ENCODE assay signal across 21 cellular contexts in genomic region chr11:71539017-71539416, GRCh38. TPM values are rescaled to one million over a fixed set of nuclear protein-coding genes. Genes with fewer than 3 reads are reported as not detected.
DNase-seq lines count a peak whose midpoint lies in the region; ATAC-seq, FAIRE-seq and TF ChIP-seq lines count a peak whose summit lies in the region.
"Had no signal": no experiment of that assay in that cellular context is flagged by ENCODE, and none has a peak within 500 bp of the region (broad histone marks: within the 10 kb centered on the region; RNA-seq: fewer than 3 reads in every experiment).

No MANE protein-coding gene starts in this region.

- no peak overlapping the region for H2AFZ ChIP-seq in astrocyte (ENCODE audit: low read depth, low read length)

- H3K36me3 Mint-ChIP-seq in astrocyte (ENCODE audit: low read depth, unreplicated experiment) (peaks cover 2% of the 10 kb centered on the region), osteocyte (ENCODE audit: unreplicated experiment) (no peaks in the 10 kb centered on the region)
- H3K36me3 Mint-ChIP-seq: CD8-positive, alpha-beta T cell had no signal

- TF ChIP-seq CTCF in astrocyte (IDR thresholded peaks at IDR 0.05; ENCODE audit: insufficient read depth, low read depth, low read length), result no peak
- TF ChIP-seq CTCF in osteocyte (IDR thresholded peaks at IDR 0.05), result no peak
- no peak for TF ChIP-seq CTCF in left ventricle myocardium inferior (IDR thresholded peaks at IDR 0.05; ENCODE audit: borderline replicate concordance)

- peaks cover 8% of the 10 kb centered on the region for H3K4me1 Mint-ChIP-seq in astrocyte (ENCODE audit: low read depth, unreplicated experiment)
- no peaks in the 10 kb centered on the region for H3K4me1 Mint-ChIP-seq in osteocyte (ENCODE audit: unreplicated experiment)
- H3K4me1 Mint-ChIP-seq: CD4-positive, CD25-positive, alpha-beta regulatory T cell had no signal

- peaks cover 21% of the 10 kb centered on the region for H3K27me3 Mint-ChIP-seq in astrocyte (ENCODE audit: low read depth, unreplicated experiment)
- peaks cover 4% of the 10 kb centered on the region for H3K27me3 Mint-ChIP-seq in osteocyte (ENCODE audit: unreplicated experiment)

- H3K27me3 ChIP-seq in BLaER1, result no peaks in the 10 kb centered on the region
- H3K27me3 ChIP-seq in astrocyte (ENCODE audit: insufficient read depth, low read length), result no peaks in the 10 kb centered on the region
- H3K27me3 ChIP-seq in left ventricle myocardium inferior (ENCODE audit: low read depth), result peaks cover 27% of the 10 kb centered on the region

- intact Hi-C loops in left ventricle myocardium inferior (cut with micrococcal nuclease), result no loop called here

- H3K4me1 ChIP-seq in BLaER1, result peaks cover 43% of the 10 kb centered on the region
- no peaks in the 10 kb centered on the region for H3K4me1 ChIP-seq in astrocyte (ENCODE audit: insufficient read depth, low read length)
- no peaks in the 10 kb centered on the region for H3K4me1 ChIP-seq in left ventricle myocardium inferior
- H3K4me1 ChIP-seq: HAP-1 had no signal

- H3K27ac ChIP-seq in BLaER1, result no peak overlapping the region
- no peak overlapping the region for H3K27ac ChIP-seq in astrocyte (ENCODE audit: low read depth, low read length)
- no peak overlapping the region for H3K27ac ChIP-seq in left ventricle myocardium inferior (replicated peaks)
- H3K27ac ChIP-seq: C4-2B had no signal

- ATAC-seq in left lobe of liver (no peak), HG02642 (IDR thresholded peaks at IDR 0.05; ENCODE audit: poor library complexity, unreplicated experiment) (no peak)
- ATAC-seq: CD8-positive, alpha-beta T cell had no signal

- H3K4me3 ChIP-seq in BLaER1 (no peak overlapping the region), astrocyte (ENCODE audit: insufficient read depth, low read depth, low read length) (no peak overlapping the region), left ventricle myocardium inferior (no peak overlapping the region)
- H3K4me3 ChIP-seq: HAP-1 had no signal

- H3K36me3 ChIP-seq in BLaER1, result no peaks in the 10 kb centered on the region
- no peaks in the 10 kb centered on the region for H3K36me3 ChIP-seq in astrocyte (ENCODE audit: insufficient read depth, low read length)
- no peaks in the 10 kb centered on the region for H3K36me3 ChIP-seq in left ventricle myocardium inferior
- H3K36me3 ChIP-seq: HAP-1 had no signal

- H4K20me1 ChIP-seq in BLaER1 (no peaks in the 10 kb centered on the region), astrocyte (ENCODE audit: insufficient read depth, low read length) (no peaks in the 10 kb centered on the region)

- H3K79me2 ChIP-seq in astrocyte (ENCODE audit: insufficient read depth, low read length), result no peaks in the 10 kb centered on the region

- H3K4me3 Mint-ChIP-seq in astrocyte (ENCODE audit: unreplicated experiment) (no peak overlapping the region), osteocyte (ENCODE audit: unreplicated experiment) (no peak overlapping the region)
- H3K4me3 Mint-ChIP-seq: CD4-positive, CD25-positive, alpha-beta regulatory T cell; CD8-positive, alpha-beta T cell; HFFc6 had no signal

- H3K4me2 ChIP-seq in BLaER1, result peak overlapping the region; percentile 50; the same call in 1 of the 2 replicates
- no peak overlapping the region for H3K4me2 ChIP-seq in astrocyte (ENCODE audit: low read length)

- H3K9ac ChIP-seq in BLaER1 (no peak overlapping the region), astrocyte (ENCODE audit: low read length) (no peak overlapping the region)

- H3K9me3 Mint-ChIP-seq in astrocyte (ENCODE audit: unreplicated experiment) (no peaks in the 10 kb centered on the region), osteocyte (ENCODE audit: unreplicated experiment) (no peaks in the 10 kb centered on the region)
- H3K9me3 Mint-ChIP-seq: HFFc6 had no signal

- H3K27ac Mint-ChIP-seq in astrocyte (ENCODE audit: unreplicated experiment) (peak overlapping the region; percentile 78), osteocyte (ENCODE audit: unreplicated experiment) (no peak overlapping the region)
- H3K27ac Mint-ChIP-seq: CD4-positive, CD25-positive, alpha-beta regulatory T cell; CD8-positive, alpha-beta T cell; HFFc6 had no signal

- no peak for DNase-seq in astrocyte (ENCODE audit: low read depth)
- DNase-seq in left lobe of liver (ENCODE audit: low spot score), result peak; percentile 22
- peak; percentile 51 for DNase-seq in osteocyte (ENCODE audit: extremely low spot score, unreplicated experiment)
- DNase-seq in left ventricle myocardium inferior, result no peak
- no peak for DNase-seq in activated CD4-positive, alpha-beta T cell treated with anti-CD3 and anti-CD28 coated beads for 4 hours
- no peak for DNase-seq in iPS-NIHi7 (ENCODE audit: extremely low spot score)
- DNase-seq: Caco-2; CD4-positive, CD25-positive, alpha-beta regulatory T cell; CD8-positive, alpha-beta T cell; DMS153; DND-41; GOT3; HFFc6 had no signal

- FAIRE-seq in astrocyte (lab: Jason Lieb, UNC), result no peak
- FAIRE-seq: G401.6, H54 had no signal

- H3K9me3 ChIP-seq in BLaER1, result peaks cover 25% of the 10 kb centered on the region
- no peaks in the 10 kb centered on the region for H3K9me3 ChIP-seq in astrocyte (ENCODE audit: insufficient read depth, low read depth, low read length)
- H3K9me3 ChIP-seq in left ventricle myocardium inferior (replicated peaks), result no peaks in the 10 kb centered on the region
- H3K9me3 ChIP-seq: Caco-2, HAP-1 had no signal

RNA-seq across cellular contexts. Expression of gene KRTAP5-8, which starts 1.2 kb away (rescaled TPM):
- total RNA-seq in astrocyte (not detected in 2 replicates), left lobe of liver (0.25 TPM), osteocyte (not detected in 2 replicates), left ventricle myocardium inferior (not detected)
- total RNA-seq: A172, A673, Caco-2, HFFc6 had no signal

RNA-seq across cellular contexts. Expression of gene KRTAP5-9, which starts 9.2 kb away (rescaled TPM):
- total RNA-seq in astrocyte (0.43 TPM in 1 of 2 replicates, not detected in the other), left lobe of liver (0.30 TPM), osteocyte (not detected in 2 replicates), left ventricle myocardium inferior (not detected)
- total RNA-seq: A172; A673; Caco-2; CD8-positive, alpha-beta T cell had no signal

RNA-seq across cellular contexts. Expression of gene KRTAP5-7, which starts 11.9 kb away (rescaled TPM):
- not detected in 2 replicates for total RNA-seq in astrocyte
- total RNA-seq in left lobe of liver, result not detected
- not detected in 2 replicates for total RNA-seq in osteocyte
- not detected for total RNA-seq in left ventricle myocardium inferior
- total RNA-seq: A172; A673; Caco-2; CD4-positive, CD25-positive, alpha-beta regulatory T cell; CD8-positive, alpha-beta T cell; HFFc6 had no signal

RNA-seq across cellular contexts. Expression of gene KRTAP5-10, which starts 26.3 kb away (rescaled TPM):
- 0.34 TPM in 1 of 2 replicates, not detected in the other for total RNA-seq in astrocyte
- 0.15 TPM for total RNA-seq in left lobe of liver
- total RNA-seq in osteocyte, result 0.30 and 0.31 TPM in 2 replicates
- total RNA-seq in left ventricle myocardium inferior, result not detected
- total RNA-seq: A172; A673; Caco-2; CD4-positive, CD25-positive, alpha-beta regulatory T cell; CD8-positive, alpha-beta T cell; HFFc6 had no signal

RNA-seq across cellular contexts. Expression of gene KRTAP5-11, which starts 43.7 kb away (rescaled TPM):
- total RNA-seq in astrocyte, result not detected in 2 replicates
- not detected for total RNA-seq in left lobe of liver
- total RNA-seq in osteocyte, result not detected in 2 replicates
- total RNA-seq in left ventricle myocardium inferior, result not detected
- total RNA-seq: A172; A673; Caco-2; CD4-positive, CD25-positive, alpha-beta regulatory T cell; CD8-positive, alpha-beta T cell; HFFc6 had no signal

Comparison
In these comparisons a context has a peak if more than half of its experiments do, and no peak if none do; other contexts are left out.
1. DNase-seq: peak in left lobe of liver (single experiment) and osteocyte (single experiment); none in astrocyte (single experiment), left ventricle myocardium inferior (single experiment), activated CD4-positive, alpha-beta T cell treated with anti-CD3 and anti-CD28 coated beads for 4 hours (0 of 2) and iPS-NIHi7 (single experiment).